In the genomic region with DNA sequence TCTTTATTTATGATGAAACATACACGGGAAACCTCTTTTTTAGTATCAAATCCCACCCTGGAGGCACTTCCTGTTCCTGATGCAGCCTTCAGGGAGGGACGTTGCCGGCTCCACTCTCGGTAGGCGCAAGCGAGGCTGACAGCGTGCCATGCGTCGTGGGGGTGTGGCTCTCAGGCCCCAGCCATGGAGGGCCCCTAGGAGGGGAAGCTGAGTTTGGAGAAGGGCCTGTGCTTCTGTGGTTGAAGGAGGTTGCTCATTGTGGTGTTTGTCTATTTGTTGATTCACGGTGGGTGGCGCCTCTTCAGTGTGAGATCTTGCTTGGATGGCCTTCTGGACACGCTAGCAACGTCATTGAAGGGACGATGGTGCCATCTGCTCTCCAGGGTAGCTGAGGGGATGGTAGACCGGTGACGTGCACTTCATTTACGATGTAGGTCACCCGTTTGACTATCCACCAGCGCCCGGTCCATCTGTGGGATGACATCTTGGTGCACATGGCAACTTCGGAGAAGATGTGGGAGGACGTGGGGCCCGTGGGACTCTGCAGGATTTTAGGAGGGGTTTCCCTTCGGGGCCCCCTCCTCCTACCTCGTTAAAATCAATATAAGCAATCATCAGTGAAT, we compare ENCODE assay signal across 1 cellular context.
TF ChIP-seq lines count a peak whose summit lies in the region.

No MANE protein-coding gene starts in this region.

TF ChIP-seq in SK-N-SH, 30 proteins besides CTCF, POLR2A, EP300 and RAD21 (continued from another document):
- TF ChIP-seq TCF12 (IDR thresholded peaks at IDR 0.05) (no peak), POLR2AphosphoS5 (IDR thresholded peaks at IDR 0.05; ENCODE audit: low read depth, low read length) (no peak), JUND (IDR thresholded peaks at IDR 0.05) (no peak), FOXM1 (IDR thresholded peaks at IDR 0.05; ENCODE audit: low read depth) (no peak), SIN3A (IDR thresholded peaks at IDR 0.05; ENCODE audit: borderline replicate concordance, low read depth, low read length) (no peak), EZH2phosphoT487 (IDR thresholded peaks at IDR 0.05; ENCODE audit: borderline replicate concordance, low read depth) (no peak), RXRA (IDR thresholded peaks at IDR 0.05; ENCODE audit: borderline replicate concordance, low read depth) (no peak), SMC3 (IDR thresholded peaks at IDR 0.05; ENCODE audit: low read depth, low read length) (no peak), RCOR1 (IDR thresholded peaks at IDR 0.05; ENCODE audit: low read length) (no peak), FOSL2 (IDR thresholded peaks at IDR 0.05; ENCODE audit: borderline replicate concordance, low read depth) (no peak), YY1 (IDR thresholded peaks at IDR 0.05; ENCODE audit: low read depth) (no peak), CHD2 (IDR thresholded peaks at IDR 0.05; ENCODE audit: low read length, partially characterized antibody) (no peak), RFX5 (IDR thresholded peaks at IDR 0.05; ENCODE audit: low read length) (no peak), GATA2 (CRISPR knock-in tag; IDR thresholded peaks at IDR 0.05) (no peak), TEAD4 (IDR thresholded peaks at IDR 0.05; ENCODE audit: borderline replicate concordance, insufficient read depth) (no peak)
- TF ChIP-seq, protein P1, sequence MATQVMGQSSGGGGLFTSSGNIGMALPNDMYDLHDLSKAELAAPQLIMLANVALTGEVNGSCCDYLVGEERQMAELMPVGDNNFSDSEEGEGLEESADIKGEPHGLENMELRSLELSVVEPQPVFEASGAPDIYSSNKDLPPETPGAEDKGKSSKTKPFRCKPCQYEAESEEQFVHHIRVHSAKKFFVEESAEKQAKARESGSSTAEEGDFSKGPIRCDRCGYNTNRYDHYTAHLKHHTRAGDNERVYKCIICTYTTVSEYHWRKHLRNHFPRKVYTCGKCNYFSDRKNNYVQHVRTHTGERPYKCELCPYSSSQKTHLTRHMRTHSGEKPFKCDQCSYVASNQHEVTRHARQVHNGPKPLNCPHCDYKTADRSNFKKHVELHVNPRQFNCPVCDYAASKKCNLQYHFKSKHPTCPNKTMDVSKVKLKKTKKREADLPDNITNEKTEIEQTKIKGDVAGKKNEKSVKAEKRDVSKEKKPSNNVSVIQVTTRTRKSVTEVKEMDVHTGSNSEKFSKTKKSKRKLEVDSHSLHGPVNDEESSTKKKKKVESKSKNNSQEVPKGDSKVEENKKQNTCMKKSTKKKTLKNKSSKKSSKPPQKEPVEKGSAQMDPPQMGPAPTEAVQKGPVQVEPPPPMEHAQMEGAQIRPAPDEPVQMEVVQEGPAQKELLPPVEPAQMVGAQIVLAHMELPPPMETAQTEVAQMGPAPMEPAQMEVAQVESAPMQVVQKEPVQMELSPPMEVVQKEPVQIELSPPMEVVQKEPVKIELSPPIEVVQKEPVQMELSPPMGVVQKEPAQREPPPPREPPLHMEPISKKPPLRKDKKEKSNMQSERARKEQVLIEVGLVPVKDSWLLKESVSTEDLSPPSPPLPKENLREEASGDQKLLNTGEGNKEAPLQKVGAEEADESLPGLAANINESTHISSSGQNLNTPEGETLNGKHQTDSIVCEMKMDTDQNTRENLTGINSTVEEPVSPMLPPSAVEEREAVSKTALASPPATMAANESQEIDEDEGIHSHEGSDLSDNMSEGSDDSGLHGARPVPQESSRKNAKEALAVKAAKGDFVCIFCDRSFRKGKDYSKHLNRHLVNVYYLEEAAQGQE (IDR thresholded peaks at IDR 0.05; ENCODE audit: low read depth, low read length): no peak
- TF ChIP-seq, protein P2, sequence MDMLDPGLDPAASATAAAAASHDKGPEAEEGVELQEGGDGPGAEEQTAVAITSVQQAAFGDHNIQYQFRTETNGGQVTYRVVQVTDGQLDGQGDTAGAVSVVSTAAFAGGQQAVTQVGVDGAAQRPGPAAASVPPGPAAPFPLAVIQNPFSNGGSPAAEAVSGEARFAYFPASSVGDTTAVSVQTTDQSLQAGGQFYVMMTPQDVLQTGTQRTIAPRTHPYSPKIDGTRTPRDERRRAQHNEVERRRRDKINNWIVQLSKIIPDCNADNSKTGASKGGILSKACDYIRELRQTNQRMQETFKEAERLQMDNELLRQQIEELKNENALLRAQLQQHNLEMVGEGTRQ (IDR thresholded peaks at IDR 0.05; ENCODE audit: borderline replicate concordance, low read depth, low read length): no peak
- TF ChIP-seq, protein P3, sequence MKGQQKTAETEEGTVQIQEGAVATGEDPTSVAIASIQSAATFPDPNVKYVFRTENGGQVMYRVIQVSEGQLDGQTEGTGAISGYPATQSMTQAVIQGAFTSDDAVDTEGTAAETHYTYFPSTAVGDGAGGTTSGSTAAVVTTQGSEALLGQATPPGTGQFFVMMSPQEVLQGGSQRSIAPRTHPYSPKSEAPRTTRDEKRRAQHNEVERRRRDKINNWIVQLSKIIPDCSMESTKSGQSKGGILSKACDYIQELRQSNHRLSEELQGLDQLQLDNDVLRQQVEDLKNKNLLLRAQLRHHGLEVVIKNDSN (IDR thresholded peaks at IDR 0.05; ENCODE audit: borderline replicate concordance, low read depth): no peak
